In genomic region chr1:31781138-31782065, GRCh38 we compare ENCODE assay signal across 15 cellular contexts. TPM values are rescaled to one million over a fixed set of nuclear protein-coding genes. Genes with fewer than 3 reads are reported as not detected.
DNase-seq lines count a peak whose midpoint lies in the region; ATAC-seq and TF ChIP-seq lines count a peak whose summit lies in the region.
"Had no signal": no experiment of that assay in that cellular context is flagged by ENCODE, and none has a peak within 500 bp of the region (broad histone marks: within the 10 kb centered on the region; RNA-seq: fewer than 3 reads in every experiment).

No MANE protein-coding gene starts in this region.

- 0 out of 22 replicates have a peak overlapping the region, but pooled peaks of 1 of the 11 experiments have one; percentile 14 for H3K27ac ChIP-seq in BLaER1 treated with 17β-estradiol and CSF1 and Interleukin-3, amounts not matched to agents 10 nM and 100 nM
- H3K27ac ChIP-seq in dorsolateral prefrontal cortex = peak overlapping the region in 45 of 59 donors; percentile 8 to 77 (median 60)
- H3K27ac ChIP-seq: breast epithelium, thyroid gland had no signal

- peaks cover 6 to 16% (median 12%) of the 10 kb centered on the region in 11 experiments; a peak in 16 of 22 replicates for H3K27me3 ChIP-seq in BLaER1 treated with 17β-estradiol and CSF1 and Interleukin-3, amounts not matched to agents 10 nM and 100 nM
- no peaks in the 10 kb centered on the region for H3K27me3 ChIP-seq in dorsolateral prefrontal cortex
- H3K27me3 ChIP-seq: breast epithelium, thyroid gland had no signal

- peaks cover 39 to 68% (median 65%) of the 10 kb centered on the region in 10 experiments for H3K4me1 ChIP-seq in BLaER1 treated with 17β-estradiol and CSF1 and Interleukin-3, amounts not matched to agents 10 nM and 100 nM
- H3K4me1 ChIP-seq: breast epithelium, thyroid gland had no signal

- H3K27ac Mint-ChIP-seq in neural crest cell (ENCODE audit: unreplicated experiment) = peak overlapping the region; percentile 35
- H3K27ac Mint-ChIP-seq: activated naive CD4-positive, alpha-beta T cell treated with anti-CD3 and anti-CD28 coated beads for 36 hours had no signal

- H3K36me3 ChIP-seq in BLaER1 treated with 17β-estradiol and CSF1 and Interleukin-3, amounts not matched to agents 10 nM and 100 nM = no peaks in the 10 kb centered on the region
- H3K36me3 ChIP-seq: breast epithelium, thyroid gland had no signal

- H3K9me3 Mint-ChIP-seq in neural crest cell = no peaks in the 10 kb centered on the region
- H3K9me3 Mint-ChIP-seq: activated naive CD4-positive, alpha-beta T cell treated with anti-CD3 and anti-CD28 coated beads for 36 hours; WTC11 had no signal

- DNase-seq in NCI-H82 treated with DMSO at 0.1 percent for 48 hours (lab: John Stamatoyannopoulos, UW; ENCODE audit: unreplicated experiment) = peak; percentile 60
- DNase-seq in dorsolateral prefrontal cortex = no peak
- DNase-seq in neural crest cell (ENCODE audit: low read depth, low spot score) = no peak
- no peak for DNase-seq in epidermal melanocyte (ENCODE audit: insufficient read length, low spot score)
- DNase-seq: activated naive CD4-positive, alpha-beta T cell treated with anti-CD3 and anti-CD28 coated beads for 36 hours; GDM1; NCI-H226; stimulated activated CD4-positive, alpha-beta T cell treated with anti-CD3 and anti-CD28 coated beads, Interleukin-15, amount 100 ng/mL, for 24 hours; thyroid gland had no signal

- peaks cover 10% of the 10 kb centered on the region for H3K27me3 Mint-ChIP-seq in neural crest cell (ENCODE audit: low read depth)

- H3K4me1 Mint-ChIP-seq in neural crest cell = peaks cover 47% of the 10 kb centered on the region

- no peaks in the 10 kb centered on the region for H4K20me1 ChIP-seq in BLaER1 treated with 17β-estradiol and CSF1 and Interleukin-3, amounts not matched to agents 10 nM and 100 nM

- no peak overlapping the region for H3K4me3 ChIP-seq in BLaER1 treated with 17β-estradiol and CSF1 and Interleukin-3, amounts not matched to agents 10 nM and 100 nM
- H3K4me3 ChIP-seq in dorsolateral prefrontal cortex = peak overlapping the region in 3 of 59 donors; percentile 2 to 36 (median 4)
- H3K4me3 ChIP-seq: breast epithelium, thyroid gland had no signal

- TF ChIP-seq CTCF in dorsolateral prefrontal cortex (IDR thresholded peaks at IDR 0.05 in 54 of 56, conservative IDR thresholded peaks at IDR 0.05 in 2 of 56; ENCODE audit: low read depth in 1 of 56, partially characterized antibody in 56 of 56) = no peak
- TF ChIP-seq CTCF in neural crest cell (conservative IDR thresholded peaks at IDR 0.05) = no peak

- peak overlapping the region; percentile 27 to 84 (median 66); a peak in 19 of 22 replicates for H3K4me2 ChIP-seq in BLaER1 treated with 17β-estradiol and CSF1 and Interleukin-3, amounts not matched to agents 10 nM and 100 nM

- H3K36me3 Mint-ChIP-seq in neural crest cell (ENCODE audit: low read depth) = no peaks in the 10 kb centered on the region
- H3K36me3 Mint-ChIP-seq: WTC11 had no signal

- no peaks in the 10 kb centered on the region for H3K9me3 ChIP-seq in BLaER1 treated with 17β-estradiol and CSF1 and Interleukin-3, amounts not matched to agents 10 nM and 100 nM (replicated peaks in 1 of 11)
- H3K9me3 ChIP-seq: breast epithelium, thyroid gland had no signal

- no peak overlapping the region for H3K4me3 Mint-ChIP-seq in neural crest cell
- H3K4me3 Mint-ChIP-seq: activated naive CD4-positive, alpha-beta T cell treated with anti-CD3 and anti-CD28 coated beads for 36 hours; WTC11 had no signal

- H3K9ac ChIP-seq in BLaER1 treated with 17β-estradiol and CSF1 and Interleukin-3, amounts not matched to agents 10 nM and 100 nM = peak overlapping the region in 2 of 11 experiments; percentile 19 to 23; a peak in 2 of 22 replicates

- intact Hi-C loops in dorsolateral prefrontal cortex (cut with DNase I) = no loop called here

- ATAC-seq in HG03442 (IDR thresholded peaks at IDR 0.05; ENCODE audit: unreplicated experiment) (no peak), HG02840 (IDR thresholded peaks at IDR 0.05; ENCODE audit: low FRiP score, unreplicated experiment) (no peak), GM19023 (IDR thresholded peaks at IDR 0.05; ENCODE audit: unreplicated experiment) (no peak)

RNA-seq across cellular contexts. Expression of gene ADGRB2, which starts 17.3 kb away (rescaled TPM):
- total RNA-seq in dorsolateral prefrontal cortex = 100 to 1,000 TPM; 101 to 272 (median 186) TPM
- total RNA-seq in neural crest cell = 17.8 and 18.8 TPM in 2 replicates

RNA-seq across cellular contexts. Expression of gene SPOCD1, which starts 34.4 kb away (rescaled TPM):
- total RNA-seq in dorsolateral prefrontal cortex = 1 to 10 TPM in 68 of 120 experiments, under 1 TPM in 48, not detected in 4; 0.14 to 9.4 (median 1.1) TPM
- total RNA-seq in neural crest cell = 0.56 and 0.61 TPM in 2 replicates
